In genomic region chr15:75023194-75024101, GRCh38 we compare ENCODE assay signal across 7 cellular contexts. TPM values are rescaled to one million over a fixed set of nuclear protein-coding genes. Genes with fewer than 3 reads are reported as not detected.
DNase-seq lines count a peak whose midpoint lies in the region; ATAC-seq and FAIRE-seq lines count a peak whose summit lies in the region.

PPCDC (plus strand) TSS chr15:75023590; CDS start chr15:75028319, 4,729 bp downstream.

- peak; percentile 99 for FAIRE-seq in GM18507 (lab: Jason Lieb, UNC)

- peak; percentile 89 for ATAC-seq in HG03025 (IDR thresholded peaks at IDR 0.05; ENCODE audit: low FRiP score, unreplicated experiment)

- DNase-seq in GM18507 (ENCODE audit: extremely low spot score, insufficient read length, low read depth) (peak; percentile 99), NCI-H2081 (lab: John Stamatoyannopoulos, UW) (peak; percentile 97), T1000 (lab: John Stamatoyannopoulos, UW) (peak; percentile 90), astrocyte of the hippocampus (ENCODE audit: low read depth, low spot score) (peak; percentile 98), hepatic stellate cell (ENCODE audit: low spot score) (peak; percentile 99), renal cortical epithelial cell (ENCODE audit: low read depth) (peak; percentile 86)

RNA-seq across cellular contexts. Expression of gene PPCDC, which starts in this region (rescaled TPM):
- total RNA-seq in renal cortical epithelial cell = 8.7 TPM in 2 replicates

Comparison
In these comparisons a context has a peak if more than half of its experiments do, and no peak if none do; other contexts are left out.
1. Peak in every context shown above with its lines: DNase-seq and ATAC-seq.